Comparison of ENCODE assay signal across 20 cellular contexts in the genomic region with DNA sequence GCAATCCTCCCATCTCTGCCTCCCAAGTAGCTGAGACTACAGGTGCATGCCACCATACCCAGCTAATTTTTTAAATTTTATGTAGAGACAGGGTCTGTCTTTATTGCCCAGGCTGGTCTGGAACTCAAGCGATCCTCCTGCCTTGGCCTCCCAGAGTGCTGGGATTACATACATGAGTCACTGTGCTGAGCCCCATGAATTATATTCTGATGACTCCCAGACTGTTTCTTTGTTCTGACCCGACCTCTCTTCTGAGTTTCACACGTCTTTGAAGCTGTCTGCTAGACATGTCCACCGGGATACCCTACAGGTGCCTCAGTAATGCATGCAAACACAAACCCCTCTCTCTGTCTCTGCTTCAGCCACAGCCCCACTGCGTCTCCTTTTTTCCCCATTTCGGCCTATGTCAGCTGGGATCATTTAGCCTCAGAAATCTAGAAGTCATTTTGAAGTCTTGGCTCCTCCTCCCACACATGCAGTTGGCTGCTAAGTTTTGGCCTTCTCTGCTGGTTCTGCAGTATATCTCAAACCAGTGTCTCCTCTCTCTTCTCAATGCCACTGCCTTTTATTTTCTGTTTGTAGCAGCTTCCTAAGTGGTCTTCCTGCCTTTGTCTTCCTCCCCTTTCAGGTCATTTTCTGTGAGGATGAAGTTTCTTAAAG. TPM values are rescaled to one million over a fixed set of nuclear protein-coding genes. Genes with fewer than 3 reads are reported as not detected.
DNase-seq lines count a peak whose midpoint lies in the region; ATAC-seq lines count a peak whose summit lies in the region.
"Had no signal": no experiment of that assay in that cellular context is flagged by ENCODE, and none has a peak within 500 bp of the region (broad histone marks: within the 10 kb centered on the region; RNA-seq: fewer than 3 reads in every experiment).

No MANE protein-coding gene starts in this region.

- peaks cover 38% of the 10 kb centered on the region for H3K4me1 Mint-ChIP-seq in memory B cell

- H3K9me3 ChIP-seq in BLaER1 treated with 17β-estradiol and CSF1 and Interleukin-3, amounts not matched to agents 10 nM and 100 nM (replicated peaks in 1 of 11), result no peaks in the 10 kb centered on the region
- H3K9me3 ChIP-seq: neutrophil, SK-N-SH had no signal

- H3K27me3 Mint-ChIP-seq in memory B cell, result peaks cover 11% of the 10 kb centered on the region
- H3K27me3 Mint-ChIP-seq: activated CD8-positive, alpha-beta memory T cell treated with anti-CD3 and anti-CD28 coated beads, Interleukin-2, amount 10 ng/mL, durations not matched to agents 7 days and 5 days; type B pancreatic cell had no signal

- no peak for ATAC-seq in memory B cell (ENCODE audit: low read depth)
- ATAC-seq: HepG2, left lobe of liver, sciatic nerve had no signal

- H3K27ac ChIP-seq in BLaER1 treated with 17β-estradiol and CSF1 and Interleukin-3, amounts not matched to agents 10 nM and 100 nM, result no peak overlapping the region
- H3K27ac ChIP-seq: VCaP had no signal

- peaks cover 82 to 94% (median 91%) of the 10 kb centered on the region in 11 experiments; a peak in 21 of 22 replicates for H4K20me1 ChIP-seq in BLaER1 treated with 17β-estradiol and CSF1 and Interleukin-3, amounts not matched to agents 10 nM and 100 nM

- H3K9ac ChIP-seq in BLaER1 treated with 17β-estradiol and CSF1 and Interleukin-3, amounts not matched to agents 10 nM and 100 nM, result no peak overlapping the region
- H3K9ac ChIP-seq: SK-N-SH had no signal

- H3K36me3 ChIP-seq in BLaER1 treated with 17β-estradiol and CSF1 and Interleukin-3, amounts not matched to agents 10 nM and 100 nM, result peaks cover 0 to 4% (median 0%) of the 10 kb centered on the region in 11 experiments; a peak in 3 of 22 replicates
- H3K36me3 ChIP-seq: neutrophil had no signal

- DNase-seq in Daoy (ENCODE audit: low read depth) (peak; percentile 34), astrocyte of the hippocampus (ENCODE audit: low read depth, low spot score) (peak; percentile 5), memory B cell (ENCODE audit: low spot score in 2 of 2) (no peak), HUDEP-2 (lab: John Stamatoyannopoulos, UW; ENCODE audit: unreplicated experiment in 76 of 76) (no peak), KG1 (lab: John Stamatoyannopoulos, UW) (no peak), SHP77 treated with DMSO at 0.1 percent for 48 hours (lab: John Stamatoyannopoulos, UW) (no peak)
- no peak for DNase-seq in stimulated activated CD8-positive, alpha-beta memory T cell treated with anti-CD3 and anti-CD28 coated beads, Interleukin-4, amount 100 ng/mL, for 48 hours
- DNase-seq: GF-D8; NCI-H1105; NCI-H226; SK-N-SH; stimulated activated CD4-positive, alpha-beta T cell treated with anti-CD3 and anti-CD28 coated beads, Interleukin-4, amount 100 ng/mL, for 1 hour had no signal

- no peaks in the 10 kb centered on the region for H3K9me3 Mint-ChIP-seq in memory B cell
- H3K9me3 Mint-ChIP-seq: type B pancreatic cell had no signal

- H3K27ac Mint-ChIP-seq in memory B cell, result no peak overlapping the region
- H3K27ac Mint-ChIP-seq: type B pancreatic cell had no signal

- H3K4me2 ChIP-seq in BLaER1 treated with 17β-estradiol and CSF1 and Interleukin-3, amounts not matched to agents 10 nM and 100 nM, result peak overlapping the region; percentile 60 to 99 (median 88)
- H3K4me2 ChIP-seq: SK-N-SH had no signal

- peaks cover 75 to 94% (median 90%) of the 10 kb centered on the region in 10 experiments for H3K4me1 ChIP-seq in BLaER1 treated with 17β-estradiol and CSF1 and Interleukin-3, amounts not matched to agents 10 nM and 100 nM

- peak overlapping the region; percentile 43 for H3K4me3 Mint-ChIP-seq in memory B cell
- H3K4me3 Mint-ChIP-seq: activated CD8-positive, alpha-beta memory T cell treated with anti-CD3 and anti-CD28 coated beads, Interleukin-2, amount 10 ng/mL, durations not matched to agents 7 days and 5 days had no signal

- H3K36me3 Mint-ChIP-seq in memory B cell, result peaks cover 2% of the 10 kb centered on the region

- peak overlapping the region in 2 of 10 experiments; percentile 17 to 28; a peak in 4 of 20 replicates for H3K4me3 ChIP-seq in BLaER1 treated with 17β-estradiol and CSF1 and Interleukin-3, amounts not matched to agents 10 nM and 100 nM

- H3K27me3 ChIP-seq in BLaER1 treated with 17β-estradiol and CSF1 and Interleukin-3, amounts not matched to agents 10 nM and 100 nM, result peaks cover 23 to 37% (median 29%) of the 10 kb centered on the region in 11 experiments
- H3K27me3 ChIP-seq: neutrophil had no signal

RNA-seq across cellular contexts. Expression of gene VPS26B, which starts 4.8 kb away (rescaled TPM):
- total RNA-seq in Daoy (2014; rRNA removed; shearing (Covaris generic)), result 13.2 and 19.2 TPM in 2 replicates

RNA-seq across cellular contexts. Expression of gene NCAPD3, which starts 5.5 kb away (rescaled TPM):
- 29.1 and 34.2 TPM in 2 replicates for total RNA-seq in Daoy (2014; rRNA removed; shearing (Covaris generic))

RNA-seq across cellular contexts. Expression of gene THYN1, which starts 23.9 kb away (rescaled TPM):
- total RNA-seq in Daoy (2014; rRNA removed; shearing (Covaris generic)), result 64.6 and 80.8 TPM in 2 replicates

RNA-seq across cellular contexts. Expression of gene ACAD8, which starts 24.1 kb away (rescaled TPM):
- 18.6 and 21.3 TPM in 2 replicates for total RNA-seq in Daoy (2014; rRNA removed; shearing (Covaris generic))

RNA-seq across cellular contexts. Expression of gene GLB1L3, which starts 46.9 kb away (rescaled TPM):
- total RNA-seq in Daoy (2014; rRNA removed; shearing (Covaris generic)), result 0.23 and 0.63 TPM in 2 replicates
- total RNA-seq: HepG2, sciatic nerve had no signal

Comparison
In these comparisons a context has a peak if more than half of its experiments do, and no peak if none do; other contexts are left out.
1. DNase-seq: peak in Daoy (single experiment) and astrocyte of the hippocampus (single experiment); none in memory B cell (0 of 2), stimulated activated CD8-positive, alpha-beta memory T cell treated with anti-CD3 and anti-CD28 coated beads, Interleukin-4, amount 100 ng/mL, for 48 hours (single experiment), HUDEP-2 (0 of 76), KG1 (single experiment) and SHP77 treated with DMSO at 0.1 percent for 48 hours (single experiment).